Comparison of ENCODE assay signal across 1 cellular context in genomic region chr1:28668956-28669719, GRCh38.
TF ChIP-seq lines count a peak whose summit lies in the region.

No MANE protein-coding gene starts in this region.

TF ChIP-seq in H1, 55 proteins besides CTCF, POLR2A, EP300 and RAD21:
- TF ChIP-seq POLR2AphosphoS5 (IDR thresholded peaks at IDR 0.05; ENCODE audit: low read depth, low read length) (no peak), KDM5A (IDR thresholded peaks at IDR 0.05; ENCODE audit: low read length) (no peak), HDAC2 (IDR thresholded peaks at IDR 0.05; ENCODE audit: borderline replicate concordance in 1 of 2, low read depth in 2 of 2, low read length in 2 of 2) (no peak), FOSL1 (IDR thresholded peaks at IDR 0.05; ENCODE audit: insufficient read depth, low read depth, low read length) (no peak), CREB1 (IDR thresholded peaks at IDR 0.05) (no peak), PHF8 (conservative IDR thresholded peaks at IDR 0.05; ENCODE audit: low read depth, low read length) (peak; percentile 73), ATF2 (IDR thresholded peaks at IDR 0.05; ENCODE audit: low read length) (no peak), TBP (IDR thresholded peaks at IDR 0.05; ENCODE audit: low read depth, low read length) (0 out of 2 replicates have a peak, but pooled peaks have one; percentile 13), YY1 (IDR thresholded peaks at IDR 0.05; ENCODE audit: low read depth, low read length) (no peak)
